Comparison of ENCODE assay signal across 26 cellular contexts in genomic region chr19:34519602-34520001, GRCh38.
"Had no signal": no experiment of that assay in that cellular context is flagged by ENCODE, and none has a peak within 500 bp of the region (broad histone marks: within the 10 kb centered on the region; RNA-seq: fewer than 3 reads in every experiment).

No MANE protein-coding gene starts in this region.

- H3K4me1 ChIP-seq: stomach, suprapubic skin, testis, thyroid gland, tibial artery, tibial nerve, transverse colon, upper lobe of left lung, upper lobe of right lung, uterus, vagina had no signal

- H3K9me3 ChIP-seq: stomach, suprapubic skin, testis, thoracic aorta, thyroid gland, tibial artery, tibial nerve, transverse colon, upper lobe of left lung, upper lobe of right lung, uterus, vagina had no signal

- H3K27me3 ChIP-seq: suprapubic skin, testis, thyroid gland, tibial artery, tibial nerve, upper lobe of left lung, upper lobe of right lung, uterus, vagina had no signal

- H3K27ac ChIP-seq: stomach, suprapubic skin, testis, thoracic aorta, thyroid gland, tibial artery, tibial nerve, transverse colon, upper lobe of left lung, upper lobe of right lung, uterus, vagina had no signal

- ATAC-seq: stimulated activated effector memory CD8-positive, alpha-beta T cell treated with anti-CD3 and anti-CD28 coated beads, Interleukin-12 subunit alpha, Interleukin-12 subunit beta, amount 100 ng/mL, for 72 hours; stimulated activated memory B cell treated with anti-CD40 and anti-IgM and Interleukin-4, amounts not matched to agents 10 μg/mL and 1 μg/mL and 100 μg/mL, for 72 hours; stimulated activated naive B cell treated with anti-CD40 and anti-IgM and Interleukin-4, amounts not matched to agents 10 μg/mL and 1 μg/mL and 100 μg/mL, for 72 hours; stimulated activated naive CD8-positive, alpha-beta T cell treated with anti-CD3 and anti-CD28 coated beads, Interleukin-15, amount 100 ng/mL, for 72 hours; stimulated activated naive CD8-positive, alpha-beta T cell treated with anti-CD3 and anti-CD28 coated beads, Interleukin-15, Interleukin-2, amounts not matched to agents 100 U/mL and 50 U/mL, for 24 hours; upper lobe of right lung had no signal

- H3K36me3 ChIP-seq: stomach, suprapubic skin, thoracic aorta, thyroid gland, tibial artery, tibial nerve, transverse colon, upper lobe of left lung, upper lobe of right lung, uterus, vagina had no signal

- FAIRE-seq: urothelium cell line had no signal

- DNase-seq: stimulated activated CD4-positive, alpha-beta T cell treated with anti-CD3 and anti-CD28 coated beads, Interleukin-2, amount 100 ng/mL, for 48 hours; stimulated activated CD4-positive, alpha-beta T cell treated with anti-CD3 and anti-CD28 coated beads, Interleukin-4, amount 100 ng/mL, for 1 hour; stimulated activated CD4-positive, alpha-beta T cell treated with anti-CD3 and anti-CD28 coated beads, Interleukin-4, amount 100 ng/mL, for 24 hours; stimulated activated CD4-positive, alpha-beta T cell treated with anti-CD3 and anti-CD28 coated beads, Interleukin-4, amount 100 ng/mL, for 4 hours; stimulated activated CD8-positive, alpha-beta memory T cell treated with anti-CD3 and anti-CD28 coated beads, Interleukin-4, amount 100 ng/mL, for 48 hours; stimulated activated naive B cell treated with anti-CD40 and anti-IgM and Interleukin-4, amounts not matched to agents 10 μg/mL and 1 μg/mL and 100 μg/mL, for 72 hours; stimulated activated naive CD4-positive, alpha-beta T cell; stimulated activated naive CD4-positive, alpha-beta T cell treated with Interleukin-2 at 50 U/mL for 16 hours; stimulated activated naive CD8-positive, alpha-beta T cell treated with anti-CD3 and anti-CD28 coated beads, Interleukin-15, amount 100 ng/mL, for 72 hours; stimulated activated naive CD8-positive, alpha-beta T cell treated with anti-CD3 and anti-CD28 coated beads, Interleukin-15, Interleukin-2, amounts not matched to agents 100 U/mL and 50 U/mL, for 24 hours; stomach; substantia nigra; testis; thyroid gland; tibial artery; transverse colon; upper lobe of left lung; upper lobe of right lung; uterus had no signal

- H3K4me3 ChIP-seq: stomach, suprapubic skin, testis, thoracic aorta, thyroid gland, tibial artery, tibial nerve, transverse colon, upper lobe of left lung, upper lobe of right lung, uterus, vagina had no signal
